Comparison of ENCODE assay signal across 8 cellular contexts in genomic region chr11:65355013-65355775, GRCh38. TPM values are rescaled to one million over a fixed set of nuclear protein-coding genes. Genes with fewer than 3 reads are reported as not detected.
A peak's percentile ranks its signal among the peaks of the same experiment; 100 is the strongest.
DNase-seq lines count a peak whose midpoint lies in the region; ATAC-seq, FAIRE-seq and TF ChIP-seq lines count a peak whose summit lies in the region.

No MANE protein-coding gene starts in this region.

- H3K36me3 ChIP-seq in DOHH2 (ENCODE audit: control insufficient read depth, low read length) (peaks cover 29% of the 10 kb centered on the region), GM23338 (ENCODE audit: insufficient read depth) (peaks cover 6% of the 10 kb centered on the region; the same call in 1 of the 2 replicates), body of pancreas (replicated peaks in 1 of 2; ENCODE audit: insufficient read depth in 1 of 2, low read depth in 2 of 2) (peaks cover 0 to 11% of the 10 kb centered on the region in 2 donors), kidney (ENCODE audit: control insufficient read depth in 1 of 2, insufficient read depth in 2 of 2, low read length in 2 of 2) (peaks cover 13 to 16% of the 10 kb centered on the region in 2 donors)

- H3K9ac ChIP-seq in kidney (ENCODE audit: low read length in 2 of 2) = peak overlapping the region in 1 of 2 donors; percentile 40

- peak overlapping the region; percentile 84 for H3K4me3 Mint-ChIP-seq in GM23338

- no peaks in the 10 kb centered on the region for H3K9me3 Mint-ChIP-seq in GM23338

- H3F3A ChIP-seq in DOHH2 (ENCODE audit: control insufficient read depth, insufficient read depth) = peaks cover 19% of the 10 kb centered on the region
- peaks cover 10% of the 10 kb centered on the region for H3F3A ChIP-seq in GM23338 (replicated peaks; ENCODE audit: low read depth)

- no peaks in the 10 kb centered on the region for H3K27me3 ChIP-seq in DOHH2 (ENCODE audit: control insufficient read depth, low read length)
- H3K27me3 ChIP-seq in GM23338 (ENCODE audit: insufficient read depth) = peaks cover 31% of the 10 kb centered on the region
- no peaks in the 10 kb centered on the region for H3K27me3 ChIP-seq in body of pancreas

- H4K20me1 ChIP-seq in DOHH2 (ENCODE audit: control insufficient read depth, insufficient read depth, low read depth, low read length) (peaks cover 3% of the 10 kb centered on the region; the same call in 1 of the 2 replicates), GM23338 (replicated peaks; ENCODE audit: insufficient read depth) (peaks cover 1% of the 10 kb centered on the region; the same call in 1 of the 2 replicates)

- peak overlapping the region; percentile 96 for H3K4me2 ChIP-seq in DOHH2 (ENCODE audit: low read length)
- H3K4me2 ChIP-seq in GM23338 = peak overlapping the region; percentile 99

- ATAC-seq in GM23338 (peak; percentile 17), body of pancreas (peak; percentile 21)

- peaks cover 37% of the 10 kb centered on the region for H3K27me3 Mint-ChIP-seq in GM23338 (ENCODE audit: insufficient read depth, low read depth, poor library complexity)

- DNase-seq in GM23338 (ENCODE audit: low spot score) (peak; percentile 64), MV-4-11 (lab: John Stamatoyannopoulos, UW) (peak; percentile 68), T-helper 2 cell (peak; percentile 19 to 67 (median 44)), body of pancreas (peak in 3 of 4 donors; percentile 33 to 38 (median 33)), kidney (peak; percentile 83), cortex of kidney (lab: John Stamatoyannopoulos, UW) (no peak)
- DNase-seq in stimulated activated CD8-positive, alpha-beta memory T cell treated with anti-CD3 and anti-CD28 coated beads, Interleukin-12 subunit alpha, Interleukin-12 subunit beta, amount 100 ng/mL, for 1 hour (ENCODE audit: low read depth) = peak; percentile 15

- H3K4me1 ChIP-seq in DOHH2 (ENCODE audit: control insufficient read depth, low read length) (peaks cover 15% of the 10 kb centered on the region), GM23338 (ENCODE audit: insufficient read depth) (peaks cover 6% of the 10 kb centered on the region; the same call in 1 of the 2 replicates), body of pancreas (peaks cover 19% of the 10 kb centered on the region), kidney (ENCODE audit: control insufficient read depth in 1 of 2, insufficient read depth in 1 of 2, low read depth in 1 of 2, low read length in 2 of 2) (peaks cover 18 to 19% of the 10 kb centered on the region in 2 donors)

- 3 to 8% methylated on average over 25 to 37 of the region's 47 CpGs for WGBS in body of pancreas, 2 donors

- no peak for FAIRE-seq in kidney (lab: Jason Lieb, UNC)

- H3K79me2 ChIP-seq in DOHH2 (ENCODE audit: control insufficient read depth, low read length) (no peaks in the 10 kb centered on the region), GM23338 (replicated peaks; ENCODE audit: insufficient read depth) (no peaks in the 10 kb centered on the region)

- H3K9me3 ChIP-seq in DOHH2 (ENCODE audit: control insufficient read depth, insufficient read depth, low read length) = no peaks in the 10 kb centered on the region
- H3K9me3 ChIP-seq in body of pancreas = no peaks in the 10 kb centered on the region
- no peaks in the 10 kb centered on the region for H3K9me3 ChIP-seq in kidney (ENCODE audit: control insufficient read depth in 1 of 2, low read length in 2 of 2)

- peaks cover 26% of the 10 kb centered on the region for H3K36me3 Mint-ChIP-seq in GM23338 (ENCODE audit: low read depth)

- no peak for TF ChIP-seq CTCF in DOHH2 (IDR thresholded peaks at IDR 0.05; ENCODE audit: low read depth, low read length, poor library complexity, severe bottlenecking)
- no peak for TF ChIP-seq CTCF in GM23338 (conservative IDR thresholded peaks at IDR 0.05; ENCODE audit: low read depth in 2 of 2)
- TF ChIP-seq CTCF in body of pancreas (IDR thresholded peaks at IDR 0.05) = no peak
- no peak for TF ChIP-seq CTCF in kidney (IDR thresholded peaks at IDR 0.05; ENCODE audit: borderline replicate concordance, extremely low read depth, insufficient read depth)

- no peak for TF ChIP-seq POLR2A in body of pancreas (IDR thresholded peaks at IDR 0.05)

- peak overlapping the region; percentile 98 for H2AFZ ChIP-seq in GM23338

- H3K27ac ChIP-seq in DOHH2 (ENCODE audit: low read depth, low read length) (no peak overlapping the region), GM23338 (ENCODE audit: low read depth) (no peak overlapping the region), body of pancreas (peak overlapping the region in 2 of 4 donors; percentile 53 to 74), kidney (ENCODE audit: low read depth in 2 of 2, low read length in 2 of 2) (no peak overlapping the region)

- no peak overlapping the region for H3K27ac Mint-ChIP-seq in GM23338

- no peaks in the 10 kb centered on the region for H3K9me2 ChIP-seq in DOHH2 (replicated peaks; ENCODE audit: control insufficient read depth, low read length)
- H3K9me2 ChIP-seq in GM23338 (ENCODE audit: insufficient read depth) = no peaks in the 10 kb centered on the region

- H3K4me1 Mint-ChIP-seq in GM23338 = peaks cover 16% of the 10 kb centered on the region

- H3K4me3 ChIP-seq in DOHH2 (ENCODE audit: low read length) = peak overlapping the region; percentile 82
- H3K4me3 ChIP-seq in GM23338 = peak overlapping the region; percentile 92
- H3K4me3 ChIP-seq in body of pancreas = peak overlapping the region; percentile 11 to 17
- H3K4me3 ChIP-seq in kidney (ENCODE audit: low read length in 2 of 2) = peak overlapping the region; percentile 18 to 49

- intact Hi-C loops in body of pancreas (cut with DNase I) = loop anchor here (5.0 kb wide), 1 partner anchor 107 kb away; no protein-coding TSS in a partner anchor
- intact Hi-C loops in kidney (cut with DNase I) = no loop called here

TF ChIP-seq in GM23338, 12 proteins besides CTCF, POLR2A, EP300 and RAD21 (continues in another document):
- TF ChIP-seq ETS1 (IDR thresholded peaks at IDR 0.05) (no peak), ZNF331 (CRISPR knock-in tag; IDR thresholded peaks at IDR 0.05; ENCODE audit: low read depth) (no peak)

RNA-seq across cellular contexts. Expression of gene TIGD3, which starts 0.6 kb away (rescaled TPM):
- total RNA-seq in GM23338 (2014; rRNA removed; shearing (Covaris generic)) = 3.0 and 3.5 TPM in 2 replicates
- polyA plus RNA-seq in GM23338 (2016; fragmentation: Nextera tagmentation; extraction: Ambion mirVana) = 1.2 and 1.5 TPM in 2 replicates
- total RNA-seq in body of pancreas = not detected
- total RNA-seq in kidney = 0.19 TPM
- 0.95 TPM for polyA plus RNA-seq in kidney (ENCODE audit: insufficient read depth, low read depth, low replicate concordance)

RNA-seq across cellular contexts. Expression of gene DPF2, which starts 21.5 kb away (rescaled TPM):
- total RNA-seq in GM23338 (2014; rRNA removed; shearing (Covaris generic)) = 54.1 and 59.0 TPM in 2 replicates
- 64.3 and 66.4 TPM in 2 replicates for polyA plus RNA-seq in GM23338 (2016; fragmentation: Nextera tagmentation; extraction: Ambion mirVana)
- 10 to 100 TPM; 18.1 to 30.1 TPM for total RNA-seq in body of pancreas
- total RNA-seq in kidney = 58.5 TPM
- polyA plus RNA-seq in kidney (ENCODE audit: insufficient read depth, low read depth, low replicate concordance) = 25.9 TPM

RNA-seq across cellular contexts. Expression of gene SLC25A45, which starts 27.3 kb away (rescaled TPM):
- 0.10 and 0.35 TPM in 2 replicates for total RNA-seq in GM23338 (2014; rRNA removed; shearing (Covaris generic))
- 0.74 and 0.89 TPM in 2 replicates for polyA plus RNA-seq in GM23338 (2016; fragmentation: Nextera tagmentation; extraction: Ambion mirVana)
- 10 to 100 TPM; 52.4 to 67.2 TPM for total RNA-seq in body of pancreas
- 14.7 TPM for total RNA-seq in kidney
- 4.1 TPM for polyA plus RNA-seq in kidney (ENCODE audit: insufficient read depth, low read depth, low replicate concordance)

RNA-seq across cellular contexts. Expression of gene FRMD8, which starts 31.2 kb away (rescaled TPM):
- 35.4 and 41.4 TPM in 2 replicates for total RNA-seq in GM23338 (2014; rRNA removed; shearing (Covaris generic))
- polyA plus RNA-seq in GM23338 (2016; fragmentation: Nextera tagmentation; extraction: Ambion mirVana) (6.2 and 7.0 TPM in 2 replicates), kidney (ENCODE audit: insufficient read depth, low read depth, low replicate concordance) (9.4 TPM)
- total RNA-seq in body of pancreas (10 to 100 TPM; 20.0 to 46.8 TPM), kidney (41.3 TPM)

RNA-seq across cellular contexts. Expression of gene CDC42EP2, which starts 40.5 kb away (rescaled TPM):
- total RNA-seq in GM23338 (2014; rRNA removed; shearing (Covaris generic)) = 17.7 and 19.0 TPM in 2 replicates
- polyA plus RNA-seq in GM23338 (2016; fragmentation: Nextera tagmentation; extraction: Ambion mirVana) = 16.1 and 18.2 TPM in 2 replicates
- total RNA-seq in body of pancreas = 10 to 100 TPM in 1 of 2 donors, 1 to 10 TPM in 1; 8.3 to 16.8 TPM
- total RNA-seq in kidney = 13.7 TPM
- 19.4 TPM for polyA plus RNA-seq in kidney (ENCODE audit: insufficient read depth, low read depth, low replicate concordance)

Comparison
In these comparisons a context has a peak if more than half of its experiments do, and no peak if none do; other contexts are left out.
1. H3K4me3 ChIP-seq: peak in every context shown above with its lines; median percentile 92 in GM23338; 82 in DOHH2; 34 in kidney; 14 in body of pancreas.
2. RNA of gene SLC25A45, which starts 27.3 kb away (total RNA-seq): 52.4 to 67.2 TPM in body of pancreas and 14.7 TPM in kidney (single experiment); 0.10 to 0.35 TPM in GM23338; every median in the first group is over 10 times any median in the second.